In genomic region chr7:118281196-118281595, GRCh38 we compare ENCODE assay signal across 23 cellular contexts. TPM values are rescaled to one million over a fixed set of nuclear protein-coding genes. Genes with fewer than 3 reads are reported as not detected.
DNase-seq lines count a peak whose midpoint lies in the region; ATAC-seq, FAIRE-seq and TF ChIP-seq lines count a peak whose summit lies in the region.
"Had no signal": no experiment of that assay in that cellular context is flagged by ENCODE, and none has a peak within 500 bp of the region (broad histone marks: within the 10 kb centered on the region; RNA-seq: fewer than 3 reads in every experiment).

No MANE protein-coding gene starts in this region.

- ATAC-seq in lower lobe of right lung = no peak
- ATAC-seq: GM12878, HCT116 had no signal

- no peak overlapping the region for H3K9ac ChIP-seq in endothelial cell of umbilical vein (replicated peaks; ENCODE audit: extremely low read depth, insufficient read depth, low read length)
- H3K9ac ChIP-seq: SK-N-SH had no signal

- no peak overlapping the region for H3K4me2 ChIP-seq in endothelial cell of umbilical vein (ENCODE audit: insufficient read depth, low read length)
- H3K4me2 ChIP-seq: SK-N-SH had no signal

- H3K36me3 ChIP-seq in endothelial cell of umbilical vein (ENCODE audit: control insufficient read depth in 2 of 2, extremely low read depth in 1 of 2, insufficient read depth in 2 of 2, low read length in 2 of 2) (no peaks in the 10 kb centered on the region), transverse colon (no peaks in the 10 kb centered on the region), lower lobe of right lung (no peaks in the 10 kb centered on the region)

- no TSS peak for BruUV-seq in endothelial cell of umbilical vein (replicated peaks; lab: Mats Ljungman, UMichigan)

- DNase-seq in H54 (ENCODE audit: insufficient read length, low spot score) (no peak), endothelial cell of umbilical vein (ENCODE audit: low read depth, low spot score) (peak; percentile 36), transverse colon (no peak), lower lobe of right lung (no peak), CD14-positive monocyte (ENCODE audit: low spot score) (no peak), T-helper 1 cell (no peak)
- DNase-seq: Caco-2; CD4-positive, alpha-beta T cell; DMS79 treated with DMSO at 0.1 percent for 48 hours; GOT3; KG1; NCI-H1436 treated with DMSO at 0.1 percent for 48 hours; NCI-H2029; NCI-H345; NCI-H526 treated with DMSO at 0.1 percent for 48 hours; SIG-M5; SK-N-SH had no signal

- TF ChIP-seq POLR2A in H54 (IDR thresholded peaks at IDR 0.05; ENCODE audit: low read depth, low read length) (no peak), endothelial cell of umbilical vein (IDR thresholded peaks at IDR 0.05; ENCODE audit: low read depth, low read length) (no peak), transverse colon (IDR thresholded peaks at IDR 0.05) (no peak)

- CTCF ChIA-PET in endothelial cell of umbilical vein (lab: Charles Lee) = no interaction called here

- no peaks in the 10 kb centered on the region for H3K79me2 ChIP-seq in endothelial cell of umbilical vein (ENCODE audit: control insufficient read depth, insufficient read depth, low read length)

- no peaks in the 10 kb centered on the region for H3K9me3 ChIP-seq in endothelial cell of umbilical vein (replicated peaks; ENCODE audit: control insufficient read depth, insufficient read depth, low read length)
- no peaks in the 10 kb centered on the region for H3K9me3 ChIP-seq in transverse colon
- H3K9me3 ChIP-seq in lower lobe of right lung = no peaks in the 10 kb centered on the region
- H3K9me3 ChIP-seq: Caco-2, SK-N-SH had no signal

- H3K4me3 ChIP-seq in endothelial cell of umbilical vein (replicated peaks in 1 of 3; ENCODE audit: insufficient read depth in 1 of 3, low read depth in 1 of 3, low read length in 3 of 3) (no peak overlapping the region), transverse colon (no peak overlapping the region), lower lobe of right lung (no peak overlapping the region)
- H3K4me3 ChIP-seq: GM12878 had no signal

- H3K27ac ChIP-seq in VCaP (peak overlapping the region; percentile 83), endothelial cell of umbilical vein (ENCODE audit: insufficient read depth, low read depth, low read length) (no peak overlapping the region), transverse colon (peak overlapping the region; percentile 19 to 62 (median 61)), lower lobe of right lung (no peak overlapping the region)
- H3K27ac ChIP-seq: RWPE1 had no signal

- no peaks in the 10 kb centered on the region for H3K4me1 Mint-ChIP-seq in CD14-positive monocyte

- WGBS in transverse colon (ENCODE audit: low coverage in 1 of 2), 2 donors = 40 to 42% methylated on average over 3 of the region's 3 CpGs

- H3K27me3 ChIP-seq in endothelial cell of umbilical vein (ENCODE audit: control insufficient read depth in 2 of 2, insufficient read depth in 2 of 2, low read length in 2 of 2) (no peaks in the 10 kb centered on the region), transverse colon (no peaks in the 10 kb centered on the region), lower lobe of right lung (ENCODE audit: low read depth) (peaks cover 3% of the 10 kb centered on the region)

- peak overlapping the region; percentile 42 for H2AFZ ChIP-seq in endothelial cell of umbilical vein (ENCODE audit: low read depth, low read length)

- no peak for TF ChIP-seq EP300 in transverse colon (IDR thresholded peaks at IDR 0.05; ENCODE audit: low read depth)

- H4K20me1 ChIP-seq in endothelial cell of umbilical vein (replicated peaks; ENCODE audit: control insufficient read depth, extremely low read depth, insufficient read depth, low read length) = no peaks in the 10 kb centered on the region

- peak overlapping the region in 1 of 2 donors; percentile 32 for H3K4me3 Mint-ChIP-seq in CD14-positive monocyte
- H3K4me3 Mint-ChIP-seq: CD4-positive, alpha-beta T cell had no signal

- FAIRE-seq in H54 (lab: Jason Lieb, UNC) (peak; percentile 52), endothelial cell of umbilical vein (lab: Jason Lieb, UNC) (no peak)
- FAIRE-seq: GM12878, HTR-8/SVneo had no signal

- H3K36me3 Mint-ChIP-seq in CD14-positive monocyte = no peaks in the 10 kb centered on the region

- peaks cover 0 to 8% (median 6%) of the 10 kb centered on the region in 7 donors for H3K9me3 Mint-ChIP-seq in CD14-positive monocyte
- H3K9me3 Mint-ChIP-seq: CD4-positive, alpha-beta T cell had no signal

- TF ChIP-seq CTCF in VCaP (conservative IDR thresholded peaks at IDR 0.05) (no peak), endothelial cell of umbilical vein (IDR thresholded peaks at IDR 0.05; ENCODE audit: extremely low read depth in 1 of 2, insufficient read depth in 1 of 2, low read depth in 1 of 2, low read length in 2 of 2) (no peak), transverse colon (IDR thresholded peaks at IDR 0.05) (no peak), lower lobe of right lung (IDR thresholded peaks at IDR 0.05) (no peak), CD14-positive monocyte (IDR thresholded peaks at IDR 0.05) (no peak)

- intact Hi-C loops in endothelial cell of umbilical vein (cut with micrococcal nuclease) = no loop called here
- intact Hi-C loops in transverse colon (cut with DNase I; ENCODE audit: low total_unique reads) = loop anchor here (5.0 kb wide), 1 partner anchor 581 kb away; no protein-coding TSS in a partner anchor
- intact Hi-C loops in lower lobe of right lung (cut with DNase I) = no loop called here
- intact Hi-C loops in CD14-positive monocyte (cut with micrococcal nuclease) = no loop called here

- dilution Hi-C loops in endothelial cell of umbilical vein (cut with MboI; ENCODE audit: extremely low pct_ligation_motif_present, low sequenced_read_pairs) = no loop called here

- in situ Hi-C loops in transverse colon (cut with MboI; ENCODE audit: low pct_ligation_motif_present in 1 of 4, low pct_unique_long_range_greater_than_20kb in 1 of 4, low sequenced_read_pairs in 3 of 4) = no loop called here

- no peaks in the 10 kb centered on the region for H3K4me1 ChIP-seq in endothelial cell of umbilical vein (ENCODE audit: control insufficient read depth, extremely low read depth, insufficient read depth, low read length)
- peaks cover 0 to 21% (median 4%) of the 10 kb centered on the region in 4 donors for H3K4me1 ChIP-seq in transverse colon
- H3K4me1 ChIP-seq in lower lobe of right lung = no peaks in the 10 kb centered on the region
- H3K4me1 ChIP-seq: Caco-2 had no signal

- no peak overlapping the region for H3K27ac Mint-ChIP-seq in CD14-positive monocyte
- H3K27ac Mint-ChIP-seq: CD4-positive, alpha-beta T cell had no signal

- POLR2A ChIA-PET in endothelial cell of umbilical vein (lab: Charles Lee) = no interaction called here

- peaks cover 84 to 88% (median 84%) of the 10 kb centered on the region in 3 donors for H3K27me3 Mint-ChIP-seq in CD14-positive monocyte (ENCODE audit: low read depth in 3 of 3)

- no peaks in the 10 kb centered on the region for H3K9me1 ChIP-seq in endothelial cell of umbilical vein (replicated peaks; ENCODE audit: control insufficient read depth, extremely low read depth, insufficient read depth, low read length)

TF ChIP-seq in endothelial cell of umbilical vein, 7 proteins besides CTCF, POLR2A, EP300 and RAD21:
- TF ChIP-seq FOS (IDR thresholded peaks at IDR 0.05; ENCODE audit: borderline replicate concordance, insufficient read depth, low read length) = no peak

RNA-seq across cellular contexts. Expression of gene ANKRD7, which starts 56.7 kb away (rescaled TPM):
- total RNA-seq in endothelial cell of umbilical vein (0.82 TPM in 1 of 2 replicates, not detected in the other), transverse colon (1 to 10 TPM in 1 of 4 donors, under 1 TPM in 1, not detected in 2; 0.27 to 1.4 TPM), lower lobe of right lung (not detected)
- polyA plus RNA-seq in endothelial cell of umbilical vein (not detected in 2 replicates), CD14-positive monocyte (not detected)
- 0.06 and 0.11 TPM in 2 replicates for polyA plus RNA-seq in endothelial cell of umbilical vein (2011; cell fraction: cytosol; rRNA removed)
- 0.38 and 0.45 TPM in 2 replicates for polyA plus RNA-seq in endothelial cell of umbilical vein (2011; cell fraction: nucleus; rRNA removed)
- 0.51 TPM in 1 of 2 replicates, not detected in the other for polyA plus RNA-seq in endothelial cell of umbilical vein (2012)
- polyA minus RNA-seq in endothelial cell of umbilical vein = 0.70 and 1.00 TPM in 2 replicates
- not detected for polyA minus RNA-seq in endothelial cell of umbilical vein (2011; cell fraction: cytosol; rRNA and poly(A)+ RNA removed)
- 1.0 and 1.8 TPM in 2 replicates for polyA minus RNA-seq in endothelial cell of umbilical vein (2011; cell fraction: nucleus; rRNA and poly(A)+ RNA removed)
- total RNA-seq: Caco-2; CD4-positive, alpha-beta T cell had no signal
- polyA plus RNA-seq: BJ had no signal

Comparison
In these comparisons a context has a peak if more than half of its experiments do, and no peak if none do; other contexts are left out.
1. H3K27ac ChIP-seq: peak in VCaP (single experiment) and transverse colon (4 of 4); none in endothelial cell of umbilical vein (single experiment) and lower lobe of right lung (single experiment).